8 cellular contexts compared by ENCODE assay signal in the genomic region with DNA sequence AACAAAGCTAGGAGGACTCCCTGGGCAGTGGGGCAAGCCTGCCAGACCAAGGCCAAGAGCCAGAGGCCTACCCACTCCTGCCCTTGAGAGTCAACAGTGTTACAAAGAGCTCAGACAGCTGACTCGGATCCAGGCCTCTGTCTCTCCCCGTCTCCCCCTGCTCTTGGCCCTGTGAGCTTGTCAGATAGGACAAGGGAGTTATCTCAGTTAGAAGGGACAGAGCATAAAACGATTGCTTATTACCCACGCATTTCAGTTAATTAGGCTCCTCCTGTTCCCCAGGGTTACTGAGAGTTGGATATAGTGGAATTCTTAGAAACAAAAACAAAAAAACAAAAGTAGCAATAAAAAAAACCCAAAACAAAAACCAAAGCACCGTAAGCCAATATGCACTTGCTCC.
DNase-seq lines count a peak whose midpoint lies in the region; ATAC-seq and TF ChIP-seq lines count a peak whose summit lies in the region.

No MANE protein-coding gene starts in this region.

- TF ChIP-seq CTCF in SU-DHL-6 (IDR thresholded peaks at IDR 0.05; ENCODE audit: insufficient read depth, low read length, poor library complexity, severe bottlenecking) (no peak), fibroblast of pulmonary artery (IDR thresholded peaks at IDR 0.05; ENCODE audit: low read length, missing control alignments) (no peak)

- no peak for ATAC-seq in HG02798 (IDR thresholded peaks at IDR 0.05; ENCODE audit: poor library complexity, unreplicated experiment)
- ATAC-seq in HG03039 (IDR thresholded peaks at IDR 0.05; ENCODE audit: unreplicated experiment): no peak

- peak overlapping the region; percentile 92 for H3K4me2 ChIP-seq in SU-DHL-6 (ENCODE audit: low read depth, low read length, poor library complexity, severe bottlenecking)

- peaks cover 42% of the 10 kb centered on the region for H3K79me2 ChIP-seq in SU-DHL-6 (ENCODE audit: insufficient read depth, low read length)

- in situ Hi-C loops in KBM-7 (cut with MboI; ENCODE audit: low pct_unique_long_range_greater_than_20kb, low sequenced_read_pairs): no loop called here

- no peaks in the 10 kb centered on the region for H3K9me2 ChIP-seq in SU-DHL-6 (replicated peaks; ENCODE audit: insufficient read depth, low read length)

- H3K27ac ChIP-seq in SU-DHL-6 (ENCODE audit: low read depth, low read length): no peak overlapping the region

- DNase-seq in fibroblast of pulmonary artery (ENCODE audit: low read depth) (peak; percentile 17), pons (ENCODE audit: low spot score) (peak; percentile 92), iPS-NIHi7 (ENCODE audit: extremely low spot score) (no peak), KBM-7 (no peak)

- no peaks in the 10 kb centered on the region for H3K36me3 ChIP-seq in ES-I3 (ENCODE audit: insufficient read depth, low read length)
- no peaks in the 10 kb centered on the region for H3K36me3 ChIP-seq in SU-DHL-6 (ENCODE audit: low read length)

- H2AFZ ChIP-seq in SU-DHL-6 (ENCODE audit: low read depth, low read length, severe bottlenecking): no peak overlapping the region

- H3K9ac ChIP-seq in ES-I3 (ENCODE audit: low read depth, low read length) (peak overlapping the region; percentile 82; the same call in 1 of the 2 replicates), SU-DHL-6 (ENCODE audit: low read length) (peak overlapping the region; percentile 90)

- no peaks in the 10 kb centered on the region for H3K9me3 ChIP-seq in ES-I3 (ENCODE audit: control insufficient read depth, insufficient read depth, low read length)
- no peaks in the 10 kb centered on the region for H3K9me3 ChIP-seq in SU-DHL-6 (ENCODE audit: insufficient read depth, low read length)

- no peaks in the 10 kb centered on the region for H3F3A ChIP-seq in SU-DHL-6 (ENCODE audit: insufficient read depth)

- no peaks in the 10 kb centered on the region; the same call in 1 of the 2 replicates for H3K4me1 ChIP-seq in ES-I3 (ENCODE audit: insufficient read depth, low read length)

- H4K20me1 ChIP-seq in SU-DHL-6 (ENCODE audit: low read depth, low read length): no peaks in the 10 kb centered on the region

- no peaks in the 10 kb centered on the region for H3K27me3 ChIP-seq in SU-DHL-6 (ENCODE audit: low read length)

- H3K4me3 ChIP-seq in SU-DHL-6 (ENCODE audit: insufficient read depth, low read length, poor library complexity, severe bottlenecking) (peak overlapping the region; percentile 76), fibroblast of pulmonary artery (replicated peaks; ENCODE audit: low read depth, low read length) (peak overlapping the region; percentile 61)

Comparison
In these comparisons a context has a peak if more than half of its experiments do, and no peak if none do; other contexts are left out.
1. DNase-seq: peak in fibroblast of pulmonary artery (single experiment) and pons (single experiment); none in iPS-NIHi7 (single experiment) and KBM-7 (single experiment).